Comparison of ENCODE assay signal across 26 cellular contexts in genomic region chr5:15385037-15385436, GRCh38.
"Had no signal": no experiment of that assay in that cellular context is flagged by ENCODE, and none has a peak within 500 bp of the region (broad histone marks: within the 10 kb centered on the region; RNA-seq: fewer than 3 reads in every experiment).

No MANE protein-coding gene starts in this region.

- H3K27ac Mint-ChIP-seq: naive thymus-derived CD8-positive, alpha-beta T cell; natural killer cell treated with Interleukin-12 subunit alpha and Interleukin-12 subunit beta and Interleukin-15 and Interleukin-18, amount 100 ng/mL, for 72 hours; nephron progenitor cell; stimulated activated effector memory CD8-positive, alpha-beta T cell treated with anti-CD3 and anti-CD28 coated beads, Interleukin-12 subunit alpha, Interleukin-12 subunit beta, amount 100 ng/mL, for 72 hours; stimulated activated naive B cell treated with anti-CD40 and anti-IgM and Interleukin-4, amounts not matched to agents 10 μg/mL and 1 μg/mL and 100 μg/mL, for 72 hours; stimulated activated naive CD8-positive, alpha-beta T cell treated with anti-CD3 and anti-CD28 coated beads, Interleukin-15, Interleukin-2, amounts not matched to agents 100 ng/mL and 50 ng/mL, for 24 hours; type B pancreatic cell had no signal

- H3K36me3 Mint-ChIP-seq: naive thymus-derived CD8-positive, alpha-beta T cell; stimulated activated effector memory CD8-positive, alpha-beta T cell treated with anti-CD3 and anti-CD28 coated beads, Interleukin-12 subunit alpha, Interleukin-12 subunit beta, amount 100 ng/mL, for 72 hours; stimulated activated naive B cell treated with anti-CD40 and anti-IgM and Interleukin-4, amounts not matched to agents 10 μg/mL and 1 μg/mL and 100 μg/mL, for 72 hours; type B pancreatic cell had no signal

- H3K27me3 ChIP-seq: neutrophil, pancreas, right lobe of liver, sigmoid colon, thyroid gland, transverse colon, upper lobe of right lung, uterus had no signal

- DNase-seq: naive thymus-derived CD8-positive, alpha-beta T cell; nephron progenitor cell; nucleus accumbens; right lobe of liver; sigmoid colon; small intestine; stimulated activated CD4-positive, alpha-beta T cell treated with anti-CD3 and anti-CD28 coated beads, Interleukin-15, amount 100 ng/mL, for 24 hours; stimulated activated CD4-positive, alpha-beta T cell treated with anti-CD3 and anti-CD28 coated beads, Interleukin-2, amount 100 ng/mL, for 24 hours; stimulated activated CD4-positive, alpha-beta T cell treated with anti-CD3 and anti-CD28 coated beads, Interleukin-2, amount 100 ng/mL, for 48 hours; stimulated activated CD4-positive, alpha-beta T cell treated with anti-CD3 and anti-CD28 coated beads, Interleukin-4, amount 100 ng/mL, for 24 hours; stimulated activated naive B cell treated with anti-CD40 and anti-IgM and Interleukin-4, amounts not matched to agents 10 μg/mL and 1 μg/mL and 100 μg/mL, for 72 hours; stimulated activated naive CD4-positive, alpha-beta T cell treated with Interleukin-2 at 50 U/mL for 16 hours; stomach; thyroid gland; transverse colon; upper lobe of right lung; uterus had no signal

- H3K4me1 Mint-ChIP-seq: naive thymus-derived CD8-positive, alpha-beta T cell; stimulated activated effector memory CD8-positive, alpha-beta T cell treated with anti-CD3 and anti-CD28 coated beads, Interleukin-12 subunit alpha, Interleukin-12 subunit beta, amount 100 ng/mL, for 72 hours; stimulated activated naive B cell treated with anti-CD40 and anti-IgM and Interleukin-4, amounts not matched to agents 10 μg/mL and 1 μg/mL and 100 μg/mL, for 72 hours had no signal

- H3K27ac ChIP-seq: neutrophil, pancreas, prostate gland, right lobe of liver, sigmoid colon, stomach, thoracic aorta, thyroid gland, transverse colon, upper lobe of right lung, uterus had no signal

- H3K36me3 ChIP-seq: neutrophil, pancreas, prostate gland, right lobe of liver, sigmoid colon, stomach, thoracic aorta, thyroid gland, transverse colon, upper lobe of right lung, uterus had no signal

- H3K9me3 Mint-ChIP-seq: nephron progenitor cell, type B pancreatic cell had no signal

- H3K27me3 Mint-ChIP-seq: natural killer cell treated with Interleukin-12 subunit alpha and Interleukin-12 subunit beta and Interleukin-15 and Interleukin-18, amount 100 ng/mL, for 72 hours; stimulated activated naive B cell treated with anti-CD40 and anti-IgM and Interleukin-4, amounts not matched to agents 10 μg/mL and 1 μg/mL and 100 μg/mL, for 72 hours; stimulated activated naive CD8-positive, alpha-beta T cell treated with anti-CD3 and anti-CD28 coated beads, Interleukin-15, Interleukin-2, amounts not matched to agents 100 ng/mL and 50 ng/mL, for 24 hours; type B pancreatic cell had no signal

- H3K4me3 ChIP-seq: pancreas, prostate gland, right lobe of liver, sigmoid colon, stomach, thoracic aorta, thyroid gland, transverse colon, upper lobe of right lung, uterus had no signal

- H3K4me1 ChIP-seq: pancreas, prostate gland, right lobe of liver, sigmoid colon, stomach, thyroid gland, transverse colon, upper lobe of right lung, uterus had no signal

- H3K9me3 ChIP-seq: neutrophil, pancreas, prostate gland, right lobe of liver, sigmoid colon, stomach, thoracic aorta, thyroid gland, transverse colon, upper lobe of right lung, uterus had no signal

- H3K4me3 Mint-ChIP-seq: naive thymus-derived CD8-positive, alpha-beta T cell; natural killer cell treated with Interleukin-12 subunit alpha and Interleukin-12 subunit beta and Interleukin-15 and Interleukin-18, amount 100 ng/mL, for 72 hours; nephron progenitor cell; neural crest cell; stimulated activated effector memory CD8-positive, alpha-beta T cell treated with anti-CD3 and anti-CD28 coated beads, Interleukin-12 subunit alpha, Interleukin-12 subunit beta, amount 100 ng/mL, for 72 hours; stimulated activated naive B cell treated with anti-CD40 and anti-IgM and Interleukin-4, amounts not matched to agents 10 μg/mL and 1 μg/mL and 100 μg/mL, for 72 hours; stimulated activated naive CD8-positive, alpha-beta T cell treated with anti-CD3 and anti-CD28 coated beads, Interleukin-15, Interleukin-2, amounts not matched to agents 100 ng/mL and 50 ng/mL, for 24 hours; type B pancreatic cell had no signal
